20 cellular contexts compared by ENCODE assay signal in the genomic region with DNA sequence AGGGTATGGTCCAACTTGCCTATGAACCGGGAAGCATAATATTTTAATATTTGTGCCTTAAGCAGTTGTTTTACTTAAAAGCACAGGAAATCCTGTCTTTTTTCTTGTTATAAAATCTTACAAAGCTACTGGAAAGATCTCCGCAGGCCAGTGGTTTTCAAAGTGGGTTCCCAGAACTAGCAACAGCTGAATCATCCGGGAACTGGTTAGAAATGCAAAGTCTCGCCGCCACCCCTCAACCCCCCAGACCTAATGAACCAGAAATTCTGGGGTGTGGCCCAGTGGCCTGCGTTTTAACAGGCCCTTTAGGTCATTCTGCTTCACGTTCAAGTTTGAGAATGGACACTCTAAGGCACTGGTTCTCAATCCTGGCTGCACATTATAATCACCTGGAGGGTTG.
"Had no signal": no experiment of that assay in that cellular context is flagged by ENCODE, and none has a peak within 500 bp of the region (broad histone marks: within the 10 kb centered on the region; RNA-seq: fewer than 3 reads in every experiment).

No MANE protein-coding gene starts in this region.

- H3K9ac ChIP-seq: neural progenitor cell had no signal

- H3K27me3 ChIP-seq: neural progenitor cell, pancreas, testis, tibial nerve, upper lobe of right lung, vagina had no signal

- H3K36me3 ChIP-seq: left ventricle myocardium inferior, lower lobe of right lung, neural progenitor cell, pancreas, tibial nerve, upper lobe of right lung, vagina had no signal

- H3K4me1 ChIP-seq: upper lobe of right lung had no signal

- DNase-seq: cerebellar nuclear complex; dermis blood vessel endothelial cell; effector CD4-positive, alpha-beta T cell; endodermal cell; erythroblast; islet precursor cell; left ventricle myocardium inferior; lower lobe of right lung; natural killer cell; nucleus accumbens; pancreas; retina; small intestine; stimulated activated CD4-positive, alpha-beta T cell treated with anti-CD3 and anti-CD28 coated beads, Interleukin-2, amount 100 ng/mL, for 48 hours; testis; upper lobe of right lung had no signal

- H3K9me3 ChIP-seq: left ventricle myocardium inferior, lower lobe of right lung, pancreas, testis, tibial nerve, upper lobe of right lung, vagina had no signal

- H3K27ac ChIP-seq: left ventricle myocardium inferior, lower lobe of right lung, neural progenitor cell, pancreas, testis, upper lobe of right lung, vagina had no signal

- ATAC-seq: lower lobe of right lung, natural killer cell, sciatic nerve, upper lobe of right lung had no signal

- H3K4me2 ChIP-seq: neural progenitor cell had no signal

- H2AFZ ChIP-seq: neural progenitor cell had no signal

- H3K4me3 ChIP-seq: left ventricle myocardium inferior, lower lobe of right lung, neural progenitor cell, pancreas, testis, tibial nerve, upper lobe of right lung, vagina had no signal
